In genomic region chr20:48808382-48809034, GRCh38 we compare ENCODE assay signal across 1 cellular context.
TF ChIP-seq lines count a peak whose summit lies in the region.

No MANE protein-coding gene starts in this region.

TF ChIP-seq in IMR-90, 13 proteins besides CTCF, POLR2A, EP300 and RAD21:
- TF ChIP-seq CEBPB (IDR thresholded peaks at IDR 0.05; ENCODE audit: low read depth, low read length) (no peak), SMC3 (IDR thresholded peaks at IDR 0.05; ENCODE audit: low read depth, low read length) (no peak), ELK1 (IDR thresholded peaks at IDR 0.05; ENCODE audit: borderline replicate concordance, low read depth, low read length) (no peak), MXI1 (IDR thresholded peaks at IDR 0.05; ENCODE audit: borderline replicate concordance, low read depth, low read length) (no peak), MAFK (IDR thresholded peaks at IDR 0.05; ENCODE audit: low read depth, low read length) (no peak), RCOR1 (IDR thresholded peaks at IDR 0.05; ENCODE audit: insufficient replicate concordance, low read length) (no peak), CHD1 (IDR thresholded peaks at IDR 0.05; ENCODE audit: low read depth, low read length) (no peak), FOS (IDR thresholded peaks at IDR 0.05; ENCODE audit: low read depth, low read length) (no peak), BHLHE40 (IDR thresholded peaks at IDR 0.05; ENCODE audit: low read depth, low read length) (no peak), RFX5 (IDR thresholded peaks at IDR 0.05; ENCODE audit: low read depth, low read length) (no peak), NFE2L2 (IDR thresholded peaks at IDR 0.05; ENCODE audit: low read depth, low read length) (no peak), MAZ (IDR thresholded peaks at IDR 0.05; ENCODE audit: borderline replicate concordance, low read depth, low read length) (no peak)
- TF ChIP-seq, protein P1, sequence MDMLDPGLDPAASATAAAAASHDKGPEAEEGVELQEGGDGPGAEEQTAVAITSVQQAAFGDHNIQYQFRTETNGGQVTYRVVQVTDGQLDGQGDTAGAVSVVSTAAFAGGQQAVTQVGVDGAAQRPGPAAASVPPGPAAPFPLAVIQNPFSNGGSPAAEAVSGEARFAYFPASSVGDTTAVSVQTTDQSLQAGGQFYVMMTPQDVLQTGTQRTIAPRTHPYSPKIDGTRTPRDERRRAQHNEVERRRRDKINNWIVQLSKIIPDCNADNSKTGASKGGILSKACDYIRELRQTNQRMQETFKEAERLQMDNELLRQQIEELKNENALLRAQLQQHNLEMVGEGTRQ (IDR thresholded peaks at IDR 0.05; ENCODE audit: low read depth, low read length) = no peak
